Comparison of ENCODE assay signal across 8 cellular contexts in genomic region chr2:121128741-121129659, GRCh38.
DNase-seq lines count a peak whose midpoint lies in the region; ATAC-seq and TF ChIP-seq lines count a peak whose summit lies in the region.

No MANE protein-coding gene starts in this region.

- H4K20me1 ChIP-seq in OCI-LY7 (ENCODE audit: insufficient read depth, low read length), result no peaks in the 10 kb centered on the region
- H4K20me1 ChIP-seq in neural progenitor cell (ENCODE audit: low read depth), result no peaks in the 10 kb centered on the region

- H3K4me2 ChIP-seq in OCI-LY7 (ENCODE audit: low read length), result no peak overlapping the region
- no peak overlapping the region for H3K4me2 ChIP-seq in neural progenitor cell

- H3K27me3 ChIP-seq in neural progenitor cell, result no peaks in the 10 kb centered on the region
- no peaks in the 10 kb centered on the region for H3K27me3 ChIP-seq in effector memory CD4-positive, alpha-beta T cell (replicated peaks; ENCODE audit: control insufficient read depth, insufficient read depth, low read length, poor library complexity, severe bottlenecking)

- no peak overlapping the region for H3K27ac ChIP-seq in OCI-LY7 (ENCODE audit: low read depth, low read length, poor library complexity, severe bottlenecking)
- H3K27ac ChIP-seq in neural progenitor cell, result no peak overlapping the region
- no peak overlapping the region for H3K27ac ChIP-seq in effector memory CD4-positive, alpha-beta T cell (ENCODE audit: insufficient read depth, low read length, poor library complexity, severe bottlenecking)

- H3K4me1 Mint-ChIP-seq in neural progenitor cell, result peaks cover 6% of the 10 kb centered on the region

- no TSS peak for BruUV-seq in OCI-LY7 (replicated peaks; lab: Mats Ljungman, UMichigan)

- H3K9me3 ChIP-seq in OCI-LY7 (ENCODE audit: low read length) (no peaks in the 10 kb centered on the region), neural progenitor cell (ENCODE audit: low read depth) (no peaks in the 10 kb centered on the region)
- no peaks in the 10 kb centered on the region for H3K9me3 ChIP-seq in effector memory CD4-positive, alpha-beta T cell (ENCODE audit: control insufficient read depth, low read length)

- H3K4me3 ChIP-seq in OCI-LY7 (ENCODE audit: low read depth, low read length, poor library complexity, severe bottlenecking) (no peak overlapping the region), epithelial cell of proximal tubule (ENCODE audit: low read depth, low read length) (no peak overlapping the region), neural progenitor cell (no peak overlapping the region)
- no peak overlapping the region for H3K4me3 ChIP-seq in effector memory CD4-positive, alpha-beta T cell (ENCODE audit: insufficient read depth, low read depth, low read length, poor library complexity, severe bottlenecking)

- H2AFZ ChIP-seq in OCI-LY7 (ENCODE audit: low read length) (no peak overlapping the region), neural progenitor cell (replicated peaks) (no peak overlapping the region)

- no peaks in the 10 kb centered on the region for H3K9me3 Mint-ChIP-seq in neural progenitor cell

- ATAC-seq in GM19023 (IDR thresholded peaks at IDR 0.05; ENCODE audit: unreplicated experiment) (peak; percentile 56), GM21723 (IDR thresholded peaks at IDR 0.05; ENCODE audit: unreplicated experiment) (no peak), HG03460 (IDR thresholded peaks at IDR 0.05; ENCODE audit: unreplicated experiment) (no peak)

- intact Hi-C loops in OCI-LY7 (cut with micrococcal nuclease; ENCODE audit: unreplicated experiment), result no loop called here

- TF ChIP-seq CTCF in OCI-LY7 (conservative IDR thresholded peaks at IDR 0.05; ENCODE audit: low read length), result peak; percentile 68
- TF ChIP-seq CTCF in epithelial cell of proximal tubule (conservative IDR thresholded peaks at IDR 0.05; ENCODE audit: low read depth, low read length), result peak; percentile 81
- TF ChIP-seq CTCF in neural progenitor cell (IDR thresholded peaks at IDR 0.05), result peak; percentile 82

- no peak overlapping the region for H3K4me3 Mint-ChIP-seq in neural progenitor cell

- no peaks in the 10 kb centered on the region for H3K9me2 ChIP-seq in OCI-LY7 (ENCODE audit: insufficient read depth, low read length)

- peaks cover 5% of the 10 kb centered on the region for H3K27me3 Mint-ChIP-seq in neural progenitor cell (ENCODE audit: insufficient read depth, low read depth)

- H3K4me1 ChIP-seq in OCI-LY7 (ENCODE audit: insufficient read depth, low read length, poor library complexity, severe bottlenecking) (no peaks in the 10 kb centered on the region), neural progenitor cell (no peaks in the 10 kb centered on the region)
- H3K4me1 ChIP-seq in effector memory CD4-positive, alpha-beta T cell (ENCODE audit: control insufficient read depth, insufficient read depth, low read length, poor library complexity, severe bottlenecking), result no peaks in the 10 kb centered on the region

- H3K27ac Mint-ChIP-seq in neural progenitor cell, result peak overlapping the region; percentile 37

- no peaks in the 10 kb centered on the region for H3K79me2 ChIP-seq in OCI-LY7 (ENCODE audit: insufficient read depth, low read depth, low read length)
- no peaks in the 10 kb centered on the region for H3K79me2 ChIP-seq in neural progenitor cell (ENCODE audit: low read depth)

- POLR2A ChIA-PET in OCI-LY7 (lab: Charles Lee), result interaction anchor here (0.6 to 0.9 kb wide), 2 partner anchors 73 to 760 kb away, joined by 3 read pairs; no protein-coding TSS in a partner anchor

- H3K9ac ChIP-seq in neural progenitor cell, result no peak overlapping the region

- peak; percentile 32 for DNase-seq in Ammon's horn (ENCODE audit: low spot score)
- DNase-seq in OCI-LY7 (ENCODE audit: low spot score), result peak; percentile 20
- DNase-seq in epithelial cell of proximal tubule (ENCODE audit: low read depth), result no peak
- peak; percentile 72 for DNase-seq in neural progenitor cell (ENCODE audit: low spot score)
- no peak for DNase-seq in effector memory CD4-positive, alpha-beta T cell

- H3K36me3 ChIP-seq in OCI-LY7 (ENCODE audit: insufficient read depth, low read length), result no peaks in the 10 kb centered on the region
- H3K36me3 ChIP-seq in neural progenitor cell, result no peaks in the 10 kb centered on the region
- H3K36me3 ChIP-seq in effector memory CD4-positive, alpha-beta T cell (ENCODE audit: control insufficient read depth, insufficient read depth, low read length), result no peaks in the 10 kb centered on the region

- CTCF ChIA-PET in OCI-LY7 (lab: Charles Lee; ENCODE audit: unreplicated experiment), result no interaction called here

- no peaks in the 10 kb centered on the region for H3F3A ChIP-seq in neural progenitor cell (ENCODE audit: low read depth)

- no peaks in the 10 kb centered on the region for H3K36me3 Mint-ChIP-seq in neural progenitor cell

Comparison
In these comparisons a context has a peak if more than half of its experiments do, and no peak if none do; other contexts are left out.
1. DNase-seq: peak in Ammon's horn (single experiment), OCI-LY7 (single experiment) and neural progenitor cell (single experiment); none in epithelial cell of proximal tubule (single experiment) and effector memory CD4-positive, alpha-beta T cell (0 of 3).
2. Peak in every context shown above with its lines, with median percentiles within 50 percentile points of each other: CTCF ChIP-seq.